8 cellular contexts compared by ENCODE assay signal in the genomic region with DNA sequence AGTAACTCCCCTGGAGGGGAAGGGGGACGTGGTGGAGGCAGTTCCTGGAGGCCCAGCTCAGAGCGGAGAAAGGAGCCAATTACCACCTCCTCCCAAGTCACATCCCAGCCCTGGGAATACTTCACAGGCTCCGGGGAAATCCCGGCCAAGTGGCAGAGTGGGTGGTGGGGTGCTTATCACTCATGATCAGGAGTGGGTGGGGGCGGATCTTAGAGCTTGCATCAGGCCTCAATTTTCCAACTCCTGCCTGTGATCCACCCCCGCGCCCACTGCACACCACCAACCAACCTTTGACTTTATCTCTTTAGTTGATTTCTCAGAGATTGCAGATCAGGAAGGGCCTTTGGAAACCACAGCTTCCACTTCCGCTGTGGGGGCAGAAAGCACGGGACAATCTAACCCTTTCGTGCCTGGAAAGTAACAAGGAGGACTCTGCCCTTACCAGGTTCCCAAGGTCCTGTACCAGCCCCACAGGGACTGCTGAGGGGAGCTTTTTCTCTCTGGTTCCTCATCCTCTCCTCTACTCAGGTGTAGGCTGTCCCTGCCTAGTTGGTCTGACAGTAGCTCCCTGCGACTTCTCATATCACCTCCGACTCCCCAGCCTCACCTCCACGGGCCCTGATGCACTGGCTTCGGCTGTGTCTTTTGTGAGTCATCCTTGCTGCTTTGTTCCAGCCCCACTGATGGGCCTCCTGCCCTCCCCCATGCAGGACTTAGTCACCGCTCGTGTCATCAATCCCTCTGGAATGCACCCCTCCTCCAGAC. TPM values are rescaled to one million over a fixed set of nuclear protein-coding genes. Genes with fewer than 3 reads are reported as not detected.
DNase-seq lines count a peak whose midpoint lies in the region; ATAC-seq and TF ChIP-seq lines count a peak whose summit lies in the region.

No MANE protein-coding gene starts in this region.

- TF ChIP-seq EP300 in Ishikawa (IDR thresholded peaks at IDR 0.05; ENCODE audit: borderline replicate concordance) = peak; percentile 77

- H3K4me3 Mint-ChIP-seq in activated CD4-positive, alpha-beta T cell treated with anti-CD3 and anti-CD28 coated beads, Interleukin-2, amount 10 ng/mL, durations not matched to agents 24 days and 14 days = peak overlapping the region; percentile 76
- peak overlapping the region; percentile 58 for H3K4me3 Mint-ChIP-seq in dendritic cell treated with granulocyte-macrophage colony-stimulating factor and Interleukin-4, amounts not matched to agents 40 ng/mL and 50 ng/mL, for 4 days

- no peak for TF ChIP-seq CTCF in AG04449 (IDR thresholded peaks at IDR 0.05; ENCODE audit: insufficient read depth, low read length, missing control alignments)

- ATAC-seq in GM18907 (IDR thresholded peaks at IDR 0.05; ENCODE audit: unreplicated experiment) = no peak

- H3K4me3 ChIP-seq in AG04449 (ENCODE audit: low read depth, low read length) = peak overlapping the region; percentile 39

- CTCF ChIA-PET in AG04449 (lab: Yijun Ruan, JAX) = interaction anchor here (0.6 to 1.6 kb wide), 7 partner anchors 9 to 108 kb away, joined by 3 to 6 read pairs (median 4); no protein-coding TSS in a partner anchor

- peaks cover 11% of the 10 kb centered on the region for H3K36me3 Mint-ChIP-seq in activated CD4-positive, alpha-beta T cell treated with anti-CD3 and anti-CD28 coated beads, Interleukin-2, amount 10 ng/mL, durations not matched to agents 24 days and 14 days (ENCODE audit: low read depth)
- H3K36me3 Mint-ChIP-seq in dendritic cell treated with granulocyte-macrophage colony-stimulating factor and Interleukin-4, amounts not matched to agents 40 ng/mL and 50 ng/mL, for 4 days (ENCODE audit: low read depth) = no peaks in the 10 kb centered on the region

- no peak for TF ChIP-seq RAD21 in Ishikawa (IDR thresholded peaks at IDR 0.05; ENCODE audit: low read depth)

- intact Hi-C loops in activated CD4-positive, alpha-beta T cell treated with anti-CD3 and anti-CD28 coated beads, Interleukin-2, amount 10 ng/mL, durations not matched to agents 24 days and 14 days (cut with micrococcal nuclease) = loop anchor here (1.0 kb wide), 5 partner anchors 19 to 87 kb away; partner anchors contain the start of gene FLOT1
- intact Hi-C loops in dendritic cell treated with granulocyte-macrophage colony-stimulating factor and Interleukin-4, amounts not matched to agents 40 ng/mL and 50 ng/mL, for 4 days (cut with micrococcal nuclease) = no loop called here

- H3K4me1 Mint-ChIP-seq in activated CD4-positive, alpha-beta T cell treated with anti-CD3 and anti-CD28 coated beads, Interleukin-2, amount 10 ng/mL, durations not matched to agents 24 days and 14 days = peaks cover 75% of the 10 kb centered on the region
- peaks cover 76% of the 10 kb centered on the region for H3K4me1 Mint-ChIP-seq in dendritic cell treated with granulocyte-macrophage colony-stimulating factor and Interleukin-4, amounts not matched to agents 40 ng/mL and 50 ng/mL, for 4 days (ENCODE audit: low read depth)

- peak overlapping the region; percentile 97 for H3K27ac Mint-ChIP-seq in activated CD4-positive, alpha-beta T cell treated with anti-CD3 and anti-CD28 coated beads, Interleukin-2, amount 10 ng/mL, durations not matched to agents 24 days and 14 days
- peak overlapping the region; percentile 61 for H3K27ac Mint-ChIP-seq in dendritic cell treated with granulocyte-macrophage colony-stimulating factor and Interleukin-4, amounts not matched to agents 40 ng/mL and 50 ng/mL, for 4 days

- peaks cover 2% of the 10 kb centered on the region for H3K27me3 Mint-ChIP-seq in activated CD4-positive, alpha-beta T cell treated with anti-CD3 and anti-CD28 coated beads, Interleukin-2, amount 10 ng/mL, durations not matched to agents 24 days and 14 days
- H3K27me3 Mint-ChIP-seq in dendritic cell treated with granulocyte-macrophage colony-stimulating factor and Interleukin-4, amounts not matched to agents 40 ng/mL and 50 ng/mL, for 4 days = peaks cover 10% of the 10 kb centered on the region

- POLR2A ChIA-PET in AG04449 (lab: Yijun Ruan, JAX) = interaction anchor here (0.5 to 2.8 kb wide), 14 partner anchors 9 to 59 kb away, joined by 3 to 46 read pairs (median 5); partner anchors contain the start of genes FLOT1, IER3 and MDC1

- peaks cover 8% of the 10 kb centered on the region for H3K9me3 Mint-ChIP-seq in activated CD4-positive, alpha-beta T cell treated with anti-CD3 and anti-CD28 coated beads, Interleukin-2, amount 10 ng/mL, durations not matched to agents 24 days and 14 days
- no peaks in the 10 kb centered on the region for H3K9me3 Mint-ChIP-seq in dendritic cell treated with granulocyte-macrophage colony-stimulating factor and Interleukin-4, amounts not matched to agents 40 ng/mL and 50 ng/mL, for 4 days

- DNase-seq in AG04449 (ENCODE audit: low read depth, low spot score) (peak; percentile 87), medulla oblongata (ENCODE audit: extremely low spot score) (peak; percentile 28), NCI-H146 treated with DMSO at 0.1 percent for 48 hours (lab: John Stamatoyannopoulos, UW; ENCODE audit: unreplicated experiment) (no peak)
- DNase-seq in activated CD4-positive, alpha-beta T cell treated with anti-CD3 and anti-CD28 coated beads, Interleukin-2, amount 10 ng/mL, durations not matched to agents 24 days and 14 days = peak; percentile 91
- peak; percentile 40 for DNase-seq in stimulated activated CD8-positive, alpha-beta memory T cell treated with anti-CD3 and anti-CD28 coated beads, Interleukin-15, amount 100 ng/mL, for 24 hours (ENCODE audit: low read depth)

TF ChIP-seq in Ishikawa, 13 proteins besides CTCF, POLR2A, EP300 and RAD21:
- TF ChIP-seq ZBTB7A (IDR thresholded peaks at IDR 0.05; ENCODE audit: low read depth) = no peak
- TF ChIP-seq TAF1 (IDR thresholded peaks at IDR 0.05; ENCODE audit: low read depth) = no peak
- 0 out of 2 replicates have a peak, but pooled peaks have one; percentile 23 for TF ChIP-seq YY1 (IDR thresholded peaks at IDR 0.05; ENCODE audit: low read depth)
- TF ChIP-seq CEBPB (IDR thresholded peaks at IDR 0.05) = no peak
- TF ChIP-seq, protein P1, sequence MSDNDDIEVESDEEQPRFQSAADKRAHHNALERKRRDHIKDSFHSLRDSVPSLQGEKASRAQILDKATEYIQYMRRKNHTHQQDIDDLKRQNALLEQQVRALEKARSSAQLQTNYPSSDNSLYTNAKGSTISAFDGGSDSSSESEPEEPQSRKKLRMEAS (IDR thresholded peaks at IDR 0.05) = peak; percentile 44
- TF ChIP-seq USF1 (IDR thresholded peaks at IDR 0.05) = no peak
- peak; percentile 57; the same call in 1 of the 2 replicates for TF ChIP-seq NFIC (IDR thresholded peaks at IDR 0.05)
- peak; percentile 85 for TF ChIP-seq TEAD4 (IDR thresholded peaks at IDR 0.05)
- peak; percentile 42; the same call in 1 of the 2 replicates for TF ChIP-seq FOXM1 (IDR thresholded peaks at IDR 0.05; ENCODE audit: borderline replicate concordance, low read depth)
- TF ChIP-seq EGR1 (IDR thresholded peaks at IDR 0.05) = peak; percentile 19; the same call in 1 of the 2 replicates
- TF ChIP-seq REST (IDR thresholded peaks at IDR 0.05; ENCODE audit: low read depth) = no peak
- TF ChIP-seq TCF12 (IDR thresholded peaks at IDR 0.05; ENCODE audit: low read depth) = peak; percentile 81
- no peak for TF ChIP-seq CREB1 (IDR thresholded peaks at IDR 0.05; ENCODE audit: low read depth)

RNA-seq across cellular contexts. Expression of gene IER3, which starts 24.9 kb away (rescaled TPM):
- total RNA-seq in activated CD4-positive, alpha-beta T cell treated with anti-CD3 and anti-CD28 coated beads, Interleukin-2, amount 10 ng/mL, durations not matched to agents 24 days and 14 days = 512 and 516 TPM in 2 replicates

RNA-seq across cellular contexts. Expression of gene FLOT1, which starts 26.8 kb away (rescaled TPM):
- total RNA-seq in activated CD4-positive, alpha-beta T cell treated with anti-CD3 and anti-CD28 coated beads, Interleukin-2, amount 10 ng/mL, durations not matched to agents 24 days and 14 days = 239 and 260 TPM in 2 replicates

RNA-seq across cellular contexts. Expression of gene TUBB, which starts 49.1 kb away (rescaled TPM):
- total RNA-seq in activated CD4-positive, alpha-beta T cell treated with anti-CD3 and anti-CD28 coated beads, Interleukin-2, amount 10 ng/mL, durations not matched to agents 24 days and 14 days = 1,084 and 1,089 TPM in 2 replicates

RNA-seq across cellular contexts. Expression of gene MDC1, which starts 52.2 kb away (rescaled TPM):
- 93.9 and 97.2 TPM in 2 replicates for total RNA-seq in activated CD4-positive, alpha-beta T cell treated with anti-CD3 and anti-CD28 coated beads, Interleukin-2, amount 10 ng/mL, durations not matched to agents 24 days and 14 days
